Comparison of ENCODE assay signal across 7 cellular contexts in the genomic region with DNA sequence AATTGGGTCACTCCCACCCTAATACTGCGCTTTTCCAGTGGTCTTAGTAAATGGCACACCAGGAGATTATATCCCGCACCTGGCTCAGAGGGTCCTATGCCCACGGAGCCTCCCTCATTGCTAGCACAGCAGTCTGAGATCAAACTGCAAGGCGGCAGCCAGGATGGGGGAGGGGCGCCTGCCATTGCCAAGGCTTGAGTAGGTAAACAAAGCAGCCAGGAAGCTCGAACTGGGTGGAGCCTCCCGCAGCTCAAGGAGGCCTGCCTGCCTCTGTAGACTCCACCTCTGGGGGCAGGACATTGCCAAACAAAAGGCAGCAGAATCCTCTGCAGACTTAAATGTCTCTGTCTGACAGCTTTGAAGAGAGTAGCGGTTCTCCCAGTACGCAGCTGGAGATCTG. TPM values are rescaled to one million over a fixed set of nuclear protein-coding genes. Genes with fewer than 3 reads are reported as not detected.
DNase-seq lines count a peak whose midpoint lies in the region; ATAC-seq and TF ChIP-seq lines count a peak whose summit lies in the region.
"Not testable (repeated sequence)": the region's sequence is repeated elsewhere in the genome, so short reads cannot be mapped to it uniquely, and the experiment has no call there.

No MANE protein-coding gene starts in this region.

- not testable (repeated sequence) for TF ChIP-seq CTCF in Caco-2 (IDR thresholded peaks at IDR 0.05; ENCODE audit: insufficient read depth in 1 of 2, low read depth in 1 of 2, low read length in 1 of 2, severe bottlenecking in 1 of 2, unreplicated experiment in 1 of 2); H9 (conservative IDR thresholded peaks at IDR 0.05); PC-9 (conservative IDR thresholded peaks at IDR 0.05)

- H3K4me1 ChIP-seq in Caco-2; H9 (ENCODE audit: insufficient read depth, low read length); PC-9 (replicated peaks; ENCODE audit: insufficient read depth); right cardiac atrium (ENCODE audit: control insufficient read depth, insufficient read depth, low read length): not testable (repeated sequence)

- no CpG with 5 or more reads among the region's 9 CpGs for WGBS in H9 (ENCODE audit: extremely low coverage, insufficient read length, low lambda C conversion rate)
- WGBS in right cardiac atrium: 90% methylated on average over 9 of the region's 9 CpGs

- H4K20me1 ChIP-seq in H9 (ENCODE audit: control insufficient read depth, insufficient read depth, insufficient read length); PC-9 (ENCODE audit: insufficient read depth): not testable (repeated sequence)

- H3K18ac ChIP-seq in H9 (ENCODE audit: insufficient read length, low read depth, low read length): not testable (repeated sequence)

- not testable (repeated sequence) for H3K23ac ChIP-seq in H9 (ENCODE audit: insufficient read length, low read depth, low read length)

- not testable (repeated sequence) for H2BK15ac ChIP-seq in H9 (ENCODE audit: low read depth, low read length)

- H3K14ac ChIP-seq in H9 (ENCODE audit: insufficient read depth, low read length): not testable (repeated sequence)

- not testable (repeated sequence) for H2BK20ac ChIP-seq in H9 (ENCODE audit: low read depth, low read length, poor library complexity, severe bottlenecking)

- not testable (repeated sequence) for H3K27ac ChIP-seq in H9 (ENCODE audit: insufficient read length, low read depth, low read length); PC-9; right cardiac atrium (ENCODE audit: low read length)

- not testable (repeated sequence) for H3K9me2 ChIP-seq in PC-9 (ENCODE audit: insufficient read depth)

- H3K4me3 ChIP-seq in Caco-2 (ENCODE audit: low read depth, low read length); PC-9; right cardiac atrium (ENCODE audit: low read length): not testable (repeated sequence)

- H3K56ac ChIP-seq in H9 (ENCODE audit: insufficient read length, low read depth, low read length): not testable (repeated sequence)

- H3K9me3 ChIP-seq in Caco-2; H9 (ENCODE audit: control insufficient read depth, low read depth, low read length); PC-9 (ENCODE audit: insufficient read depth, low read depth); right cardiac atrium (ENCODE audit: control insufficient read depth, low read length): not testable (repeated sequence)

- not testable (repeated sequence) for H3K4ac ChIP-seq in H9 (ENCODE audit: low read depth, low read length)

- not testable (repeated sequence) for H2BK120ac ChIP-seq in H9 (ENCODE audit: low read depth, low read length, poor library complexity, severe bottlenecking)

- H3K27me3 ChIP-seq in Caco-2 (replicated peaks; ENCODE audit: control insufficient read depth, insufficient read depth, low read length); H9 (ENCODE audit: insufficient read depth, low read length); PC-9 (ENCODE audit: insufficient read depth, low read depth); right cardiac atrium (ENCODE audit: control insufficient read depth, insufficient read depth): not testable (repeated sequence)

- not testable (repeated sequence) for H3F3A ChIP-seq in PC-9 (ENCODE audit: insufficient read depth, low read depth)

- intact Hi-C loops in Caco-2 (cut with micrococcal nuclease; ENCODE audit: unreplicated experiment); PC-9 (cut with micrococcal nuclease; ENCODE audit: unreplicated experiment); activated CD4-positive, alpha-beta T cell treated with anti-CD3 and anti-CD28 coated beads, Interleukin-2, amount 10 ng/mL, durations not matched to agents 24 days and 14 days (cut with micrococcal nuclease); right cardiac atrium (cut with DNase I): not testable (repeated sequence)

- H3K79me1 ChIP-seq in H9 (ENCODE audit: insufficient read depth, low read depth, low read length, poor library complexity, severe bottlenecking): not testable (repeated sequence)

- ATAC-seq in right cardiac atrium: not testable (repeated sequence)

- H3K79me2 ChIP-seq in H9 (ENCODE audit: insufficient read depth, low read length); PC-9 (ENCODE audit: low read depth): not testable (repeated sequence)

- peak; percentile 22 to 46 for DNase-seq in Caco-2
- peak; percentile 46 for DNase-seq in H9
- DNase-seq in NCI-H345 (lab: John Stamatoyannopoulos, UW): peak; percentile 13
- DNase-seq in PC-9: peak in 1 of 2 experiments; percentile 69
- DNase-seq in activated CD4-positive, alpha-beta T cell treated with anti-CD3 and anti-CD28 coated beads, Interleukin-2, amount 10 ng/mL, durations not matched to agents 24 days and 14 days: peak; percentile 60
- peak in 2 of 3 donors; percentile 37 to 41 for DNase-seq in right cardiac atrium
- peak; percentile 58 for DNase-seq in mucosa of gallbladder (ENCODE audit: low spot score)

- H4K8ac ChIP-seq in H9 (replicated peaks; ENCODE audit: insufficient read length, low read depth, low read length): not testable (repeated sequence)

- H4K5ac ChIP-seq in H9 (ENCODE audit: insufficient read length, low read depth, low read length): not testable (repeated sequence)

- POLR2A ChIA-PET in Caco-2 (lab: Charles Lee); PC-9 (lab: Charles Lee; ENCODE audit: unreplicated experiment): not testable (repeated sequence)

- H3K36me3 ChIP-seq in Caco-2 (ENCODE audit: control insufficient read depth, insufficient read depth, low read length); PC-9 (ENCODE audit: low read depth): not testable (repeated sequence)

- not testable (repeated sequence) for H2BK5ac ChIP-seq in H9 (ENCODE audit: insufficient read length, low read length)

- H2AK5ac ChIP-seq in H9 (ENCODE audit: insufficient read length, low read length): not testable (repeated sequence)

- BruUV-seq in Caco-2 (replicated peaks; lab: Mats Ljungman, UMichigan); PC-9 (replicated peaks; lab: Mats Ljungman, UMichigan): not testable (repeated sequence)

- not testable (repeated sequence) for H3K27me3 Mint-ChIP-seq in Caco-2 (ENCODE audit: insufficient read depth, unreplicated experiment); activated CD4-positive, alpha-beta T cell treated with anti-CD3 and anti-CD28 coated beads, Interleukin-2, amount 10 ng/mL, durations not matched to agents 24 days and 14 days
- peaks cover 12% of the 10 kb centered on the region for H3K27me3 Mint-ChIP-seq in H9 (ENCODE audit: low read depth)

- CTCF ChIA-PET in Caco-2 (lab: Charles Lee); PC-9 (lab: Charles Lee): not testable (repeated sequence)

- H3K27ac Mint-ChIP-seq in Caco-2 (ENCODE audit: unreplicated experiment); H9; activated CD4-positive, alpha-beta T cell treated with anti-CD3 and anti-CD28 coated beads, Interleukin-2, amount 10 ng/mL, durations not matched to agents 24 days and 14 days: not testable (repeated sequence)

- H3K9me3 Mint-ChIP-seq in Caco-2 (ENCODE audit: unreplicated experiment); activated CD4-positive, alpha-beta T cell treated with anti-CD3 and anti-CD28 coated beads, Interleukin-2, amount 10 ng/mL, durations not matched to agents 24 days and 14 days: not testable (repeated sequence)
- peaks cover 23 to 32% of the 10 kb centered on the region in 2 experiments for H3K9me3 Mint-ChIP-seq in H9

- H3K9ac ChIP-seq in H9 (ENCODE audit: extremely low read depth, insufficient read length, low read length): not testable (repeated sequence)

- not testable (repeated sequence) for H3K4me2 ChIP-seq in H9 (ENCODE audit: insufficient read depth, insufficient read length, low read length)
- peak overlapping the region; percentile 36 for H3K4me2 ChIP-seq in PC-9

- not testable (repeated sequence) for H4K91ac ChIP-seq in H9 (ENCODE audit: insufficient read length, low read depth, low read length)

- not testable (repeated sequence) for H3K23me2 ChIP-seq in H9 (ENCODE audit: insufficient read length, low read depth, low read length, poor library complexity, severe bottlenecking)

- not testable (repeated sequence) for H3K36me3 Mint-ChIP-seq in Caco-2 (ENCODE audit: insufficient read depth, unreplicated experiment); H9 (ENCODE audit: insufficient read depth in 1 of 3, low read depth in 3 of 3); activated CD4-positive, alpha-beta T cell treated with anti-CD3 and anti-CD28 coated beads, Interleukin-2, amount 10 ng/mL, durations not matched to agents 24 days and 14 days (ENCODE audit: low read depth)

- not testable (repeated sequence) for H3K4me1 Mint-ChIP-seq in Caco-2 (ENCODE audit: low read depth, unreplicated experiment); H9; activated CD4-positive, alpha-beta T cell treated with anti-CD3 and anti-CD28 coated beads, Interleukin-2, amount 10 ng/mL, durations not matched to agents 24 days and 14 days

- H2BK12ac ChIP-seq in H9 (ENCODE audit: insufficient read length, low read depth, low read length): not testable (repeated sequence)

- H2AFZ ChIP-seq in H9 (ENCODE audit: low read length); PC-9: not testable (repeated sequence)

- H3K4me3 Mint-ChIP-seq in Caco-2 (ENCODE audit: unreplicated experiment); H9; activated CD4-positive, alpha-beta T cell treated with anti-CD3 and anti-CD28 coated beads, Interleukin-2, amount 10 ng/mL, durations not matched to agents 24 days and 14 days: not testable (repeated sequence)

- not testable (repeated sequence) for H3T11ph ChIP-seq in H9 (ENCODE audit: low read length)

RNA-seq across cellular contexts. Expression of a gene that starts 52.4 kb away (rescaled TPM):
- total RNA-seq in Caco-2 (2022) (77.6 and 90.9 TPM in 2 replicates), H9 (2021) (84.9 and 90.6 TPM in 2 replicates), PC-9 (2021) (72.2 and 78.1 TPM in 2 replicates), right cardiac atrium (10 to 100 TPM; 58.2 to 72.9 (median 59.6) TPM), mucosa of gallbladder (50.8 TPM)
- 73.1 and 75.9 TPM in 2 replicates for total RNA-seq in activated CD4-positive, alpha-beta T cell treated with anti-CD3 and anti-CD28 coated beads, Interleukin-2, amount 10 ng/mL, durations not matched to agents 24 days and 14 days
- 75.3 TPM for polyA plus RNA-seq in right cardiac atrium
